In genomic region chr22:29079218-29079901, GRCh38 we compare ENCODE assay signal across 10 cellular contexts. TPM values are rescaled to one million over a fixed set of nuclear protein-coding genes. Genes with fewer than 3 reads are reported as not detected.
A peak's percentile ranks its signal among the peaks of the same experiment; 100 is the strongest.
DNase-seq lines count a peak whose midpoint lies in the region; ATAC-seq and TF ChIP-seq lines count a peak whose summit lies in the region.
"Had no signal": no experiment of that assay in that cellular context is flagged by ENCODE, and none has a peak within 500 bp of the region (broad histone marks: within the 10 kb centered on the region; RNA-seq: fewer than 3 reads in every experiment).

No MANE protein-coding gene starts in this region.

- H3K9me2 ChIP-seq in Loucy (replicated peaks; ENCODE audit: low read depth, low read length) = no peaks in the 10 kb centered on the region

- H3K36me3 Mint-ChIP-seq in glutamatergic neuron (ENCODE audit: unreplicated experiment) = no peaks in the 10 kb centered on the region
- no peaks in the 10 kb centered on the region for H3K36me3 Mint-ChIP-seq in chondrocyte (ENCODE audit: low read depth)
- no peaks in the 10 kb centered on the region for H3K36me3 Mint-ChIP-seq in HFFc6 (ENCODE audit: low read depth)
- H3K36me3 Mint-ChIP-seq: CD4-positive, CD25-positive, alpha-beta regulatory T cell had no signal

- H4K20me1 ChIP-seq in Loucy (ENCODE audit: insufficient read depth, low read length, poor library complexity, severe bottlenecking) = no peaks in the 10 kb centered on the region

- H3K9me3 Mint-ChIP-seq in glutamatergic neuron (ENCODE audit: unreplicated experiment) = peaks cover 4% of the 10 kb centered on the region
- no peaks in the 10 kb centered on the region for H3K9me3 Mint-ChIP-seq in chondrocyte (ENCODE audit: low read depth)
- H3K9me3 Mint-ChIP-seq in HFFc6 = no peaks in the 10 kb centered on the region
- H3K9me3 Mint-ChIP-seq: CD4-positive, CD25-positive, alpha-beta regulatory T cell had no signal

- H3K9me3 ChIP-seq in Loucy (ENCODE audit: insufficient read depth, low read depth, low read length) = no peaks in the 10 kb centered on the region

- ATAC-seq in HG02763 (IDR thresholded peaks at IDR 0.05; ENCODE audit: unreplicated experiment) = no peak

- H3K27me3 ChIP-seq in Loucy (ENCODE audit: insufficient read depth, low read length, poor library complexity, severe bottlenecking) = no peaks in the 10 kb centered on the region

- H3K27ac Mint-ChIP-seq in glutamatergic neuron (ENCODE audit: unreplicated experiment) = peak overlapping the region; percentile 75
- H3K27ac Mint-ChIP-seq in chondrocyte (ENCODE audit: unreplicated experiment) = no peak overlapping the region
- H3K27ac Mint-ChIP-seq in HFFc6 = no peak overlapping the region
- H3K27ac Mint-ChIP-seq: CD4-positive, CD25-positive, alpha-beta regulatory T cell had no signal

- peak overlapping the region; percentile 18 for H3K4me3 ChIP-seq in Loucy (ENCODE audit: low read length, poor library complexity, severe bottlenecking)

- TF ChIP-seq CTCF in AG09319 (IDR thresholded peaks at IDR 0.05; ENCODE audit: low read depth, low read length) = no peak
- TF ChIP-seq CTCF in Loucy (conservative IDR thresholded peaks at IDR 0.05; ENCODE audit: low read length) = no peak
- TF ChIP-seq CTCF in glutamatergic neuron (IDR thresholded peaks at IDR 0.05; ENCODE audit: partially characterized antibody, unreplicated experiment) = no peak
- no peak for TF ChIP-seq CTCF in chondrocyte (IDR thresholded peaks at IDR 0.05)
- TF ChIP-seq CTCF in HFFc6 (IDR thresholded peaks at IDR 0.05) = no peak

- H3K4me3 Mint-ChIP-seq in glutamatergic neuron (ENCODE audit: unreplicated experiment) (no peak overlapping the region), chondrocyte (ENCODE audit: unreplicated experiment) (no peak overlapping the region), HFFc6 (no peak overlapping the region)
- H3K4me3 Mint-ChIP-seq: CD4-positive, CD25-positive, alpha-beta regulatory T cell had no signal

- peaks cover 54% of the 10 kb centered on the region for H3K4me1 ChIP-seq in Loucy (ENCODE audit: insufficient read depth, low read length, poor library complexity, severe bottlenecking)

- H2AFZ ChIP-seq in Loucy (ENCODE audit: low read length) = no peak overlapping the region

- H3K4me1 Mint-ChIP-seq in glutamatergic neuron (ENCODE audit: low read depth, unreplicated experiment) (peaks cover 47% of the 10 kb centered on the region), chondrocyte (ENCODE audit: low read depth) (peaks cover 4% of the 10 kb centered on the region), HFFc6 (ENCODE audit: low read depth) (peaks cover 12% of the 10 kb centered on the region)

- H3K79me2 ChIP-seq in Loucy (ENCODE audit: insufficient read depth, low read length) = no peaks in the 10 kb centered on the region

- peak overlapping the region; percentile 52 for H3K4me2 ChIP-seq in Loucy (ENCODE audit: low read depth, low read length, poor library complexity, severe bottlenecking)

- peaks cover 14% of the 10 kb centered on the region for H3F3A ChIP-seq in Loucy (ENCODE audit: low read depth)

- H3K9ac ChIP-seq in Loucy (ENCODE audit: low read depth, low read length, poor library complexity, severe bottlenecking) = peak overlapping the region; percentile 21

- H3K36me3 ChIP-seq in Loucy (ENCODE audit: insufficient read depth, low read length) = no peaks in the 10 kb centered on the region

- DNase-seq in AG09319 (ENCODE audit: extremely low read depth, low read depth) (peak; percentile 16), NCI-H82 treated with DMSO at 0.1 percent for 48 hours (lab: John Stamatoyannopoulos, UW; ENCODE audit: unreplicated experiment) (peak; percentile 80), glutamatergic neuron (peak; percentile 23), chondrocyte (ENCODE audit: low spot score) (no peak), HFFc6 (no peak)
- DNase-seq in stimulated activated CD4-positive, alpha-beta T cell treated with anti-CD3 and anti-CD28 coated beads, Interleukin-12 subunit alpha, Interleukin-12 subunit beta, amount 100 ng/mL, for 4 hours = no peak
- DNase-seq: CD4-positive, CD25-positive, alpha-beta regulatory T cell had no signal

- peaks cover 7% of the 10 kb centered on the region for H3K27me3 Mint-ChIP-seq in glutamatergic neuron (ENCODE audit: unreplicated experiment)
- H3K27me3 Mint-ChIP-seq in chondrocyte (ENCODE audit: low read depth) = no peaks in the 10 kb centered on the region
- peaks cover 29% of the 10 kb centered on the region for H3K27me3 Mint-ChIP-seq in HFFc6 (ENCODE audit: insufficient read depth)

RNA-seq across cellular contexts. Expression of gene KREMEN1, which starts 6.5 kb away (rescaled TPM):
- total RNA-seq in glutamatergic neuron (ENCODE audit: unreplicated experiment) = 20.5 TPM
- 5.0 to 7.3 TPM (median 7.3 TPM) in 3 replicates for total RNA-seq in chondrocyte
- 1 to 10 TPM in 1 of 6 experiments, under 1 TPM in 5; 0.50 to 1.1 (median 0.59) TPM for total RNA-seq in HFFc6 (2021; fragmentation: NEBNext Ultra II Directional; extraction: Animal tissue kit (Norgen Biotek cat#: 25700))

RNA-seq across cellular contexts. Expression of gene C22orf31, which starts 17.7 kb away (rescaled TPM):
- total RNA-seq in glutamatergic neuron (ENCODE audit: unreplicated experiment) (not detected), chondrocyte (not detected in 3 replicates)
- total RNA-seq in HFFc6 (2021; fragmentation: NEBNext Ultra II Directional; extraction: Animal tissue kit (Norgen Biotek cat#: 25700)) = not detected
- total RNA-seq: CD4-positive, CD25-positive, alpha-beta regulatory T cell; NCI-H460 had no signal

Comparison
In these comparisons a context has a peak if more than half of its experiments do, and no peak if none do; other contexts are left out.
1. DNase-seq: peak in AG09319 (single experiment), NCI-H82 treated with DMSO at 0.1 percent for 48 hours (single experiment) and glutamatergic neuron (single experiment); none in chondrocyte (single experiment), stimulated activated CD4-positive, alpha-beta T cell treated with anti-CD3 and anti-CD28 coated beads, Interleukin-12 subunit alpha, Interleukin-12 subunit beta, amount 100 ng/mL, for 4 hours (single experiment) and HFFc6 (single experiment).